ENCODE assay signal across 11 cellular contexts in the genomic region with DNA sequence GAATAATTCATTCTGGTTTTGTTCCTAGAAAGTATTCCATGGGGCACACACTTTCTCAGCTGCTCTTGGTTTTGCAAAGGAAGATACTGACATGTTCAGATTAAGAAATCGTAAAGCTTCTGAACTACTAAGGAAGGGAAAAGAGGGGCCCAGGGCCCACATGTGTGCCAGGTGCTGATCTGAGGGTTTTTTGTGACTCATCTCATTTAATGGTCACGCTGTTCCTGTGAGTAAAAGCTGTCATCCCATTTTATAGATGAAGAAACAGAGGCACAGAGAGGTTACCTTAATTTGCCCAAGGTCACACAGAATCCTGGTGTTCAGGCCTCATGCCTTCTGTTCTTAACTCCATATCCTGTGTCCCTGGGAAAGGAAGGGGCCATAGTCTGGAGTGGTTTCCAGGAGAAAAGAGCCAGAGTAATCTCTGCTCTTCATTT.
DNase-seq lines count a peak whose midpoint lies in the region; ATAC-seq, FAIRE-seq and TF ChIP-seq lines count a peak whose summit lies in the region.
"Had no signal": no experiment of that assay in that cellular context is flagged by ENCODE, and none has a peak within 500 bp of the region (broad histone marks: within the 10 kb centered on the region; RNA-seq: fewer than 3 reads in every experiment).

No MANE protein-coding gene starts in this region.

- POLR2A ChIA-PET in Caco-2 (lab: Charles Lee) (no interaction called here), WTC11 (lab: Charles Lee) (no interaction called here)

- no peak for ATAC-seq in WTC11
- ATAC-seq in left lung = no peak
- no peak for ATAC-seq in GM21526 (IDR thresholded peaks at IDR 0.05; ENCODE audit: low FRiP score, unreplicated experiment)

- H3K9me2 ChIP-seq in GM23248 (ENCODE audit: insufficient read depth) = no peaks in the 10 kb centered on the region

- H3K27me3 Mint-ChIP-seq in Caco-2 (ENCODE audit: insufficient read depth, unreplicated experiment) (no peaks in the 10 kb centered on the region), WTC11 (ENCODE audit: low read depth) (no peaks in the 10 kb centered on the region)

- H3K36me3 Mint-ChIP-seq in Caco-2 (ENCODE audit: insufficient read depth, unreplicated experiment) (peaks cover 58% of the 10 kb centered on the region), WTC11 (peaks cover 20% of the 10 kb centered on the region)

- H3K27ac ChIP-seq in GM23248 (peak overlapping the region; percentile 48), left lung (peak overlapping the region; percentile 30 to 45)

- in situ Hi-C loops in GM23248 (cut with MboI) = no loop called here

- no peak for FAIRE-seq in HTR-8/SVneo (lab: Jason Lieb, UNC)
- FAIRE-seq: TTC549 had no signal

- H3K36me3 ChIP-seq in Caco-2 (ENCODE audit: control insufficient read depth, insufficient read depth, low read length) (no peaks in the 10 kb centered on the region), GM23248 (ENCODE audit: low read depth) (no peaks in the 10 kb centered on the region), left lung (no peaks in the 10 kb centered on the region), MG63 (no peaks in the 10 kb centered on the region)

- H3K27ac Mint-ChIP-seq in Caco-2 (ENCODE audit: unreplicated experiment) (peak overlapping the region; percentile 96), WTC11 (peak overlapping the region; percentile 55)

- BruUV-seq in Caco-2 (replicated peaks; lab: Mats Ljungman, UMichigan) = TSS peak; percentile 89

- no peak for DNase-seq in Caco-2
- no peak for DNase-seq in GM23248
- DNase-seq in WTC11 (ENCODE audit: low spot score) = no peak
- DNase-seq in left lung = no peak
- DNase-seq in NAMALWA (ENCODE audit: low spot score) = no peak
- no peak for DNase-seq in HTR-8/SVneo (ENCODE audit: insufficient read length, low spot score)
- no peak for DNase-seq in MG63
- DNase-seq: activated gamma-delta T cell treated with Interleukin-2 at 50 U/mL for 16 hours, erythroblast had no signal

- 0 out of 2 replicates have a peak, but pooled peaks cover 4% of the 10 kb centered on the region for H3F3A ChIP-seq in GM23248 (ENCODE audit: insufficient read depth)

- no peaks in the 10 kb centered on the region for H3K27me3 ChIP-seq in Caco-2 (replicated peaks; ENCODE audit: control insufficient read depth, insufficient read depth, low read length)
- no peaks in the 10 kb centered on the region for H3K27me3 ChIP-seq in GM23248 (replicated peaks; ENCODE audit: insufficient read depth)
- H3K27me3 ChIP-seq in left lung = no peaks in the 10 kb centered on the region
- no peaks in the 10 kb centered on the region for H3K27me3 ChIP-seq in MG63

- intact Hi-C loops in Caco-2 (cut with micrococcal nuclease; ENCODE audit: unreplicated experiment) (no loop called here), left lung (cut with DNase I) (no loop called here)

- H3K9ac ChIP-seq in GM23248 = no peak overlapping the region

- TF ChIP-seq CTCF in Caco-2 (IDR thresholded peaks at IDR 0.05; ENCODE audit: insufficient read depth in 1 of 2, low read depth in 1 of 2, low read length in 1 of 2, severe bottlenecking in 1 of 2, unreplicated experiment in 1 of 2) = no peak
- no peak for TF ChIP-seq CTCF in WTC11 (IDR thresholded peaks at IDR 0.05)
- TF ChIP-seq CTCF in left lung (IDR thresholded peaks at IDR 0.05) = no peak

- 66 to 71% methylated on average over 2 of the region's 2 CpGs for WGBS in GM23248 (ENCODE audit: low coverage in 1 of 2, low lambda C conversion rate in 2 of 2, missing lambda C conversion rate in 2 of 2), 2 experiments

- H3K9me3 ChIP-seq in Caco-2 (peaks cover 10% of the 10 kb centered on the region), GM23248 (ENCODE audit: low read depth) (no peaks in the 10 kb centered on the region), left lung (peaks cover 0 to 6% of the 10 kb centered on the region in 2 donors), MG63 (0 out of 2 replicates have a peak, but pooled peaks cover 3% of the 10 kb centered on the region)

- CTCF ChIA-PET in Caco-2 (lab: Charles Lee) = interaction anchor here (0.9 to 1.3 kb wide), 2 partner anchors 13 to 127 kb away, joined by 3 to 4 read pairs; no protein-coding TSS in a partner anchor
- CTCF ChIA-PET in WTC11 (lab: Charles Lee) = no interaction called here

- peak overlapping the region; percentile 19 for H3K4me2 ChIP-seq in GM23248 (ENCODE audit: unreplicated experiment)

- H3K4me3 Mint-ChIP-seq in Caco-2 (ENCODE audit: unreplicated experiment) = peak overlapping the region; percentile 30
- no peak overlapping the region for H3K4me3 Mint-ChIP-seq in WTC11

- peaks cover 9% of the 10 kb centered on the region for H3K9me3 Mint-ChIP-seq in Caco-2 (ENCODE audit: unreplicated experiment)
- H3K9me3 Mint-ChIP-seq in WTC11 = peaks cover 17% of the 10 kb centered on the region

- H3K4me1 ChIP-seq in Caco-2 (peaks cover 94% of the 10 kb centered on the region), GM23248 (ENCODE audit: insufficient read depth) (peaks cover 18% of the 10 kb centered on the region), left lung (peaks cover 5 to 15% of the 10 kb centered on the region in 2 donors)

- H3K4me3 ChIP-seq in Caco-2 (ENCODE audit: low read depth, low read length) (no peak overlapping the region), GM23248 (no peak overlapping the region), left lung (no peak overlapping the region), MG63 (no peak overlapping the region)

- H3K79me2 ChIP-seq in GM23248 (ENCODE audit: insufficient read depth) = no peaks in the 10 kb centered on the region

- peaks cover 66% of the 10 kb centered on the region for H3K4me1 Mint-ChIP-seq in Caco-2 (ENCODE audit: low read depth, unreplicated experiment)
- H3K4me1 Mint-ChIP-seq in WTC11 = peaks cover 47% of the 10 kb centered on the region

- no peak overlapping the region for H2AFZ ChIP-seq in GM23248

- no peaks in the 10 kb centered on the region for H4K20me1 ChIP-seq in GM23248 (ENCODE audit: insufficient read depth)

TF ChIP-seq in WTC11, 78 proteins besides CTCF, POLR2A, EP300 and RAD21:
- TF ChIP-seq FOXK1 (CRISPR knock-in tag; IDR thresholded peaks at IDR 0.05) (no peak), TCF7 (CRISPR knock-in tag; IDR thresholded peaks at IDR 0.05; ENCODE audit: low read depth) (no peak)
- TF ChIP-seq, protein P1, sequence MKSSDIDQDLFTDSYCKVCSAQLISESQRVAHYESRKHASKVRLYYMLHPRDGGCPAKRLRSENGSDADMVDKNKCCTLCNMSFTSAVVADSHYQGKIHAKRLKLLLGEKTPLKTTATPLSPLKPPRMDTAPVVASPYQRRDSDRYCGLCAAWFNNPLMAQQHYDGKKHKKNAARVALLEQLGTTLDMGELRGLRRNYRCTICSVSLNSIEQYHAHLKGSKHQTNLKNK (CRISPR knock-in tag; IDR thresholded peaks at IDR 0.05) = no peak
- TF ChIP-seq, protein P2, sequence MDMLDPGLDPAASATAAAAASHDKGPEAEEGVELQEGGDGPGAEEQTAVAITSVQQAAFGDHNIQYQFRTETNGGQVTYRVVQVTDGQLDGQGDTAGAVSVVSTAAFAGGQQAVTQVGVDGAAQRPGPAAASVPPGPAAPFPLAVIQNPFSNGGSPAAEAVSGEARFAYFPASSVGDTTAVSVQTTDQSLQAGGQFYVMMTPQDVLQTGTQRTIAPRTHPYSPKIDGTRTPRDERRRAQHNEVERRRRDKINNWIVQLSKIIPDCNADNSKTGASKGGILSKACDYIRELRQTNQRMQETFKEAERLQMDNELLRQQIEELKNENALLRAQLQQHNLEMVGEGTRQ (CRISPR knock-in tag; IDR thresholded peaks at IDR 0.05) = no peak
TF ChIP-seq in WTC11: peak in this region for 0.
